In the genomic region with DNA sequence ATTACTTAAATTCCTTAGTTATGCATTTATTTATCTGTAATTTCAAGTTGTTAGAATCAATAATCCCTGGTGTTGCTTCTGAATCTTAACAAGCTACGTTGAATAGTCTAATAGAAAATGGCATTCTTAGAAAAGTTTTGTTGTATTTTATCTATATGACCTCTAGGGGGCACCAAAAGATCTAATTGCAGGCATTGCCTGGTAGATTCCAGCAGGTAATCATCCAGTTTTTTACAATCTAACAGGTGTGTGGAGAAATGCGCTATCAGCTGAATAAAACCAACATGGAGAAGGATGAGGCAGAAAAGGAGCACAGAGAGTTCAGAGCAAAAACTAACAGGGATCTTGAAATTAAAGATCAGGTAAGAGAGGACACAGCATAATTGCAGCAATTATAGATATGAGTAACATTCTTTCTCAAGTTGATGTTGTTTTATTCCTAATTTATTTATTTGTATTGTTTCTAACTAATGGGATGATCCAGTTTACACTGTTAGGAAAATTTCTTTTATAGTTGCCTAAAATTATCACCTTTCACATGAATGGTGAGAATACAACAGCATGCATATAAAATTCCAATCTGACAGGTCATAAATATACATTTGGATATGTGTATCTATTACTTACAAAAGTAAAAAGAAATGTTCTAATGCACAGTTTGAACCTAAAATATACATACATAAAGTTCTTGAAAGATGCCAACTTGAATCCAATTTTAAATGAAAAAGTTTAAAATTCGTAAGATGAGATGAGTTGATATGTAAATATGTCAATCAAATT, we compare ENCODE assay signal across 10 cellular contexts.
A peak's percentile ranks its signal among the peaks of the same experiment; 100 is the strongest.
DNase-seq lines count a peak whose midpoint lies in the region; ATAC-seq and TF ChIP-seq lines count a peak whose summit lies in the region.
"Had no signal": no experiment of that assay in that cellular context is flagged by ENCODE, and none has a peak within 500 bp of the region (broad histone marks: within the 10 kb centered on the region; RNA-seq: fewer than 3 reads in every experiment).

No MANE protein-coding gene starts in this region.

- H3K4me1 ChIP-seq in BE2C (no peaks in the 10 kb centered on the region), OCI-LY7 (ENCODE audit: insufficient read depth, low read length, poor library complexity, severe bottlenecking) (no peaks in the 10 kb centered on the region)
- H3K4me1 ChIP-seq in naive thymus-derived CD4-positive, alpha-beta T cell (ENCODE audit: control insufficient read depth in 2 of 2, insufficient read depth in 2 of 2, low read length in 2 of 2): no peaks in the 10 kb centered on the region

- H3K9me3 ChIP-seq in BE2C (no peaks in the 10 kb centered on the region), OCI-LY7 (ENCODE audit: low read length) (no peaks in the 10 kb centered on the region)
- H3K9me3 ChIP-seq in naive thymus-derived CD4-positive, alpha-beta T cell (ENCODE audit: control insufficient read depth in 2 of 3, low read length in 3 of 3): no peaks in the 10 kb centered on the region
- H3K9me3 ChIP-seq: HAP-1 had no signal

- H2AFZ ChIP-seq in OCI-LY7 (ENCODE audit: low read length): no peak overlapping the region

- no peak overlapping the region for H3K27ac Mint-ChIP-seq in naive thymus-derived CD4-positive, alpha-beta T cell

- ATAC-seq in GM19035 (IDR thresholded peaks at IDR 0.05; ENCODE audit: unreplicated experiment): peak; percentile 73
- peak; percentile 64 for ATAC-seq in naive thymus-derived CD4-positive, alpha-beta T cell

- no peak for DNase-seq in BE2C
- peak; percentile 63 for DNase-seq in OCI-LY7 (ENCODE audit: low spot score)
- peak in 1 of 10 donors; percentile 25 for DNase-seq in dorsolateral prefrontal cortex
- DNase-seq in naive thymus-derived CD4-positive, alpha-beta T cell: peak in 7 of 9 donors; percentile 22 to 65 (median 51)
- no peak for DNase-seq in 8988T
- DNase-seq in stimulated activated naive CD4-positive, alpha-beta T cell treated with Interleukin-2 at 50 U/mL for 16 hours (lab: John Stamatoyannopoulos, UW): no peak

- peaks cover 0 to 1% (median 0%) of the 10 kb centered on the region in 11 donors for H3K9me3 Mint-ChIP-seq in naive thymus-derived CD4-positive, alpha-beta T cell

- TF ChIP-seq CTCF in BE2C (IDR thresholded peaks at IDR 0.05; ENCODE audit: low read depth, low read length) (peak; percentile 72), LNCAP (IDR thresholded peaks at IDR 0.05) (peak; percentile 65), OCI-LY7 (conservative IDR thresholded peaks at IDR 0.05; ENCODE audit: low read length) (peak; percentile 91), dorsolateral prefrontal cortex (IDR thresholded peaks at IDR 0.05 in 54 of 56, conservative IDR thresholded peaks at IDR 0.05 in 2 of 56; ENCODE audit: low read depth in 1 of 56, partially characterized antibody in 56 of 56) (peak; percentile 59 to 95 (median 82))

- H3K4me2 ChIP-seq in OCI-LY7 (ENCODE audit: low read length): no peak overlapping the region

- H3K27me3 Mint-ChIP-seq in naive thymus-derived CD4-positive, alpha-beta T cell: no peaks in the 10 kb centered on the region

- peaks cover 4 to 38% (median 11%) of the 10 kb centered on the region in 5 donors for H3K36me3 Mint-ChIP-seq in naive thymus-derived CD4-positive, alpha-beta T cell

- no peaks in the 10 kb centered on the region for H3K27me3 ChIP-seq in BE2C
- no peaks in the 10 kb centered on the region for H3K27me3 ChIP-seq in dorsolateral prefrontal cortex
- H3K27me3 ChIP-seq in naive thymus-derived CD4-positive, alpha-beta T cell (ENCODE audit: control insufficient read depth in 2 of 2, insufficient read depth in 2 of 2, low read length in 2 of 2): no peaks in the 10 kb centered on the region

- H3K4me3 Mint-ChIP-seq in naive thymus-derived CD4-positive, alpha-beta T cell: no peak overlapping the region

- BruUV-seq in OCI-LY7 (replicated peaks; lab: Mats Ljungman, UMichigan): no TSS peak

- intact Hi-C loops in OCI-LY7 (cut with micrococcal nuclease; ENCODE audit: unreplicated experiment): loop anchor here (2.0 to 5.0 kb wide), 3 partner anchors 405 to 929 kb away; a partner anchor contains a TSS
- intact Hi-C loops in dorsolateral prefrontal cortex (cut with DNase I): loop anchor here (10.0 kb wide), 3 partner anchors 401 to 701 kb away; a partner anchor contains a TSS
- intact Hi-C loops in naive thymus-derived CD4-positive, alpha-beta T cell (cut with micrococcal nuclease): loop anchor here (1.0 to 5.0 kb wide), 9 partner anchors 253 to 955 kb away; a partner anchor contains a TSS

- no peaks in the 10 kb centered on the region for H3K79me2 ChIP-seq in OCI-LY7 (ENCODE audit: insufficient read depth, low read depth, low read length)

- no peaks in the 10 kb centered on the region for H3K9me2 ChIP-seq in OCI-LY7 (ENCODE audit: insufficient read depth, low read length)

- peaks cover 0 to 12% (median 3%) of the 10 kb centered on the region in 7 donors for H3K4me1 Mint-ChIP-seq in naive thymus-derived CD4-positive, alpha-beta T cell

- H3K4me3 ChIP-seq in BE2C (ENCODE audit: low read depth, low read length) (no peak overlapping the region), OCI-LY7 (ENCODE audit: low read depth, low read length, poor library complexity, severe bottlenecking) (no peak overlapping the region), dorsolateral prefrontal cortex (no peak overlapping the region)
- H3K4me3 ChIP-seq in naive thymus-derived CD4-positive, alpha-beta T cell (ENCODE audit: low read length): no peak overlapping the region
- H3K4me3 ChIP-seq: HAP-1 had no signal

- no peak overlapping the region for H3K27ac ChIP-seq in OCI-LY7 (ENCODE audit: low read depth, low read length, poor library complexity, severe bottlenecking)
- H3K27ac ChIP-seq in dorsolateral prefrontal cortex: peak overlapping the region in 2 of 59 donors; percentile 13 to 30
- no peak overlapping the region for H3K27ac ChIP-seq in naive thymus-derived CD4-positive, alpha-beta T cell (ENCODE audit: low read depth, low read length)
- H3K27ac ChIP-seq: epithelial cell of prostate had no signal

- no peaks in the 10 kb centered on the region for H3K36me3 ChIP-seq in BE2C
- no peaks in the 10 kb centered on the region for H3K36me3 ChIP-seq in OCI-LY7 (ENCODE audit: insufficient read depth, low read length)
- H3K36me3 ChIP-seq in naive thymus-derived CD4-positive, alpha-beta T cell (ENCODE audit: control insufficient read depth in 2 of 3, insufficient read depth in 3 of 3, low read length in 3 of 3): peaks cover 0 to 4% (median 0%) of the 10 kb centered on the region in 3 experiments
- H3K36me3 ChIP-seq: HAP-1 had no signal

- CTCF ChIA-PET in OCI-LY7 (lab: Charles Lee; ENCODE audit: unreplicated experiment): interaction anchor here (0.6 kb wide), 1 partner anchor 80 kb away, joined by 3 read pairs; no protein-coding TSS in a partner anchor
- CTCF ChIA-PET in naive thymus-derived CD4-positive, alpha-beta T cell (lab: Charles Lee): interaction anchor here (0.8 to 4.0 kb wide), 6 partner anchors 72 to 955 kb away, joined by 3 to 26 read pairs (median 5); no protein-coding TSS in a partner anchor

- H4K20me1 ChIP-seq in OCI-LY7 (ENCODE audit: insufficient read depth, low read length): no peaks in the 10 kb centered on the region

- POLR2A ChIA-PET in OCI-LY7 (lab: Charles Lee): interaction anchor here (0.7 kb wide), 1 partner anchor 895 kb away, joined by 3 read pairs; no protein-coding TSS in a partner anchor
- POLR2A ChIA-PET in naive thymus-derived CD4-positive, alpha-beta T cell (lab: Charles Lee): no interaction called here

Comparison
In these comparisons a context has a peak if more than half of its experiments do, and no peak if none do; other contexts are left out.
1. DNase-seq: peak in OCI-LY7 (single experiment) and naive thymus-derived CD4-positive, alpha-beta T cell (7 of 9); none in BE2C (single experiment), 8988T (single experiment) and stimulated activated naive CD4-positive, alpha-beta T cell treated with Interleukin-2 at 50 U/mL for 16 hours (single experiment).
2. Peak in every context shown above with its lines, with median percentiles within 50 percentile points of each other: CTCF ChIP-seq.